8 cellular contexts compared by ENCODE assay signal in genomic region chr2:208464205-208464604, GRCh38. TPM values are rescaled to one million over a fixed set of nuclear protein-coding genes. Genes with fewer than 3 reads are reported as not detected.
"Had no signal": no experiment of that assay in that cellular context is flagged by ENCODE, and none has a peak within 500 bp of the region (broad histone marks: within the 10 kb centered on the region; RNA-seq: fewer than 3 reads in every experiment).

No MANE protein-coding gene starts in this region.

- H3K36me3 Mint-ChIP-seq: IgD-negative memory B cell had no signal

- H3K9me3 Mint-ChIP-seq: IgD-negative memory B cell had no signal

- H3K4me1 Mint-ChIP-seq: IgD-negative memory B cell had no signal

- DNase-seq: IMR-90, KBM-7 had no signal

- H3K4me3 ChIP-seq: K562 had no signal

- H3K4me3 Mint-ChIP-seq: IgD-negative memory B cell had no signal

- H3K27ac ChIP-seq: HL-60 had no signal

- H3K27me3 Mint-ChIP-seq: IgD-negative memory B cell had no signal

RNA-seq across cellular contexts. Expression of gene PTH2R, which starts 57.6 kb away (rescaled TPM):
- total RNA-seq: HT-29, HT1080 had no signal
- polyA plus RNA-seq: HepG2, IMR-90 had no signal
